Comparison of ENCODE assay signal across 21 cellular contexts in the genomic region with DNA sequence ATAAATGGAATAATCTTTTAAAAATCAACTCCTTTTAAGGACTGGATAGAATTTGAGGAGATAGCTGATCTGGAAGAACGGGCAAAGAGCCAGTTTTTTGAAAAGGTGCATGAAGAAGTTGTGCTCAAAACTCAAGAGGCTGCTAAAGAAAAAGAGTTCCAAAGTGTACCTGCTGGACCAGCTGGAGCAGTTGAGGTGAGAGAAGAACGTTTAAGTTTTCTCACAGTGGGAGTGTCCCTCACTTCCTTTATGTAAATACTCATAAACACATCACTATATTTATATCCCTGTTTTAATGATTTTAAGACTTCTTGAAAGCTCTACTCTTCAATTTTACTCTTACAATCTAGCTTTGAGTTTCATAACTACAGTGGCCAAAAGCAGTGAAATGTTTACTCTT. TPM values are rescaled to one million over a fixed set of nuclear protein-coding genes. Genes with fewer than 3 reads are reported as not detected.
DNase-seq lines count a peak whose midpoint lies in the region; ATAC-seq and TF ChIP-seq lines count a peak whose summit lies in the region.
"Had no signal": no experiment of that assay in that cellular context is flagged by ENCODE, and none has a peak within 500 bp of the region (broad histone marks: within the 10 kb centered on the region; RNA-seq: fewer than 3 reads in every experiment).

No MANE protein-coding gene starts in this region.

- WGBS in mesenchymal stem cell, result 100% methylated on average over 1 of the region's 2 CpGs

- H3K18ac ChIP-seq in mesenchymal stem cell (ENCODE audit: low read depth in 1 of 2, low read length in 2 of 2), result no peak overlapping the region

- no peak overlapping the region for H2AFZ ChIP-seq in mesenchymal stem cell (ENCODE audit: low read depth, low read length)
- H2AFZ ChIP-seq: parathyroid adenoma had no signal

- peaks cover 40% of the 10 kb centered on the region for H3K4me1 Mint-ChIP-seq in activated naive CD4-positive, alpha-beta T cell treated with anti-CD3 and anti-CD28 coated beads, Interleukin-2, amount 50 U/mL, for 24 hours
- H3K4me1 Mint-ChIP-seq in activated naive CD8-positive, alpha-beta T cell (ENCODE audit: low read depth), result peaks cover 27% of the 10 kb centered on the region

- no peak overlapping the region for H3K27ac ChIP-seq in mesenchymal stem cell (ENCODE audit: low read length, poor library complexity, severe bottlenecking)
- H3K27ac ChIP-seq: parathyroid adenoma, right lobe of liver, SJCRH30, suprapubic skin had no signal

- no peak overlapping the region for H3K4me3 Mint-ChIP-seq in activated naive CD4-positive, alpha-beta T cell treated with anti-CD3 and anti-CD28 coated beads, Interleukin-2, amount 50 U/mL, for 24 hours
- H3K4me3 Mint-ChIP-seq in activated naive CD8-positive, alpha-beta T cell, result no peak overlapping the region

- no peaks in the 10 kb centered on the region for H3K4me1 ChIP-seq in mesenchymal stem cell (ENCODE audit: control insufficient read depth, insufficient read depth, low read depth, low read length)
- H3K4me1 ChIP-seq: parathyroid adenoma, right lobe of liver, SJCRH30, suprapubic skin had no signal

- H3K9me3 Mint-ChIP-seq in activated naive CD4-positive, alpha-beta T cell treated with anti-CD3 and anti-CD28 coated beads, Interleukin-2, amount 50 U/mL, for 24 hours, result no peaks in the 10 kb centered on the region
- no peaks in the 10 kb centered on the region for H3K9me3 Mint-ChIP-seq in activated naive CD8-positive, alpha-beta T cell (ENCODE audit: low read depth)

- peak overlapping the region; percentile 13 for H3K9ac ChIP-seq in mesenchymal stem cell (ENCODE audit: low read length)
- H3K9ac ChIP-seq: parathyroid adenoma had no signal

- no peaks in the 10 kb centered on the region for H3K27me3 ChIP-seq in mesenchymal stem cell (ENCODE audit: control insufficient read depth in 1 of 2, insufficient read depth in 1 of 2, low read length in 2 of 2)
- H3K27me3 ChIP-seq: right lobe of liver, SJCRH30, suprapubic skin had no signal

- H3K36me3 ChIP-seq in mesenchymal stem cell (ENCODE audit: control insufficient read depth in 1 of 2, insufficient read depth in 2 of 2, low read depth in 1 of 2, low read length in 2 of 2), result peaks cover 21 to 95% of the 10 kb centered on the region in 2 experiments

- DNase-seq in activated naive CD4-positive, alpha-beta T cell (lab: John Stamatoyannopoulos, UW), result no peak
- DNase-seq in mesenchymal stem cell, result no peak
- DNase-seq: activated CD4-positive, CD25-positive, alpha-beta regulatory T cell; activated effector memory CD4-positive, alpha-beta T cell treated with anti-CD3 and anti-CD28 coated beads, Interleukin-2, amount 50 U/mL, for 16 hours; aorta; DMS53; effector CD4-positive, alpha-beta T cell; KBM-7; mammary epithelial cell; NCI-H1694 treated with DMSO at 0.1 percent for 48 hours; NCI-H2227 treated with DMSO at 0.1 percent for 48 hours; NCI-H748 treated with DMSO at 0.1 percent for 48 hours; right lobe of liver; SJCRH30 had no signal

- no peak overlapping the region for H3K4me3 ChIP-seq in mesenchymal stem cell (ENCODE audit: insufficient read depth in 1 of 2, low read depth in 1 of 2, low read length in 2 of 2)
- H3K4me3 ChIP-seq: right lobe of liver, SJCRH30, suprapubic skin had no signal

- no peak overlapping the region for H3K14ac ChIP-seq in mesenchymal stem cell (ENCODE audit: low read length in 2 of 2)

- H3K9me3 ChIP-seq in mesenchymal stem cell (ENCODE audit: control insufficient read depth, low read length), result no peaks in the 10 kb centered on the region
- H3K9me3 ChIP-seq: right lobe of liver, SJCRH30, suprapubic skin had no signal

- H3K27ac Mint-ChIP-seq in activated naive CD4-positive, alpha-beta T cell treated with anti-CD3 and anti-CD28 coated beads, Interleukin-2, amount 50 U/mL, for 24 hours, result peak overlapping the region; percentile 8
- peak overlapping the region; percentile 61 for H3K27ac Mint-ChIP-seq in activated naive CD8-positive, alpha-beta T cell

- ATAC-seq in HG02678 (IDR thresholded peaks at IDR 0.05; ENCODE audit: unreplicated experiment) (no peak), GM18505 (IDR thresholded peaks at IDR 0.05; ENCODE audit: unreplicated experiment) (no peak), HG02938 (IDR thresholded peaks at IDR 0.05; ENCODE audit: unreplicated experiment) (no peak)
- ATAC-seq: right lobe of liver had no signal

- no peak overlapping the region for H2BK12ac ChIP-seq in mesenchymal stem cell (ENCODE audit: low read length in 2 of 2)

- H2AK5ac ChIP-seq in mesenchymal stem cell (ENCODE audit: low read length, severe bottlenecking), result no peak overlapping the region

- H3K79me1 ChIP-seq in mesenchymal stem cell (replicated peaks; ENCODE audit: low read length, poor library complexity, severe bottlenecking), result peaks cover 4% of the 10 kb centered on the region

- H4K8ac ChIP-seq in mesenchymal stem cell (ENCODE audit: low read length), result no peak overlapping the region

- peak overlapping the region; percentile 31 for H2BK5ac ChIP-seq in mesenchymal stem cell (ENCODE audit: low read depth, low read length, poor library complexity, severe bottlenecking)

- no peak overlapping the region for H4K91ac ChIP-seq in mesenchymal stem cell (ENCODE audit: low read length)

- no peak overlapping the region for H3K4ac ChIP-seq in mesenchymal stem cell (ENCODE audit: low read depth in 1 of 2, low read length in 2 of 2)

- TF ChIP-seq POLR2A in GM18505 (IDR thresholded peaks at IDR 0.05; ENCODE audit: borderline replicate concordance, extremely low read depth, insufficient read depth, insufficient read length), result no peak

- H3K27me3 Mint-ChIP-seq in activated naive CD4-positive, alpha-beta T cell treated with anti-CD3 and anti-CD28 coated beads, Interleukin-2, amount 50 U/mL, for 24 hours, result no peaks in the 10 kb centered on the region
- no peaks in the 10 kb centered on the region for H3K27me3 Mint-ChIP-seq in activated naive CD8-positive, alpha-beta T cell

- H2BK15ac ChIP-seq in mesenchymal stem cell (ENCODE audit: low read depth, poor library complexity, severe bottlenecking), result no peak overlapping the region

- peaks cover 25% of the 10 kb centered on the region for H3K36me3 Mint-ChIP-seq in activated naive CD4-positive, alpha-beta T cell treated with anti-CD3 and anti-CD28 coated beads, Interleukin-2, amount 50 U/mL, for 24 hours
- peaks cover 7% of the 10 kb centered on the region for H3K36me3 Mint-ChIP-seq in activated naive CD8-positive, alpha-beta T cell

- H2BK120ac ChIP-seq in mesenchymal stem cell (ENCODE audit: low read depth, low read length), result no peak overlapping the region

- no peak overlapping the region for H3K4me2 ChIP-seq in mesenchymal stem cell (ENCODE audit: low read length, poor library complexity, severe bottlenecking)

- H3K23ac ChIP-seq in mesenchymal stem cell (ENCODE audit: low read length in 2 of 2), result no peak overlapping the region

RNA-seq across cellular contexts. Expression of a gene that starts 11.7 kb away (rescaled TPM):
- polyA plus RNA-seq in mesenchymal stem cell (2013, experiment 1 of 2), result 10.6 TPM
- 11.0 TPM for polyA plus RNA-seq in mesenchymal stem cell (2013, experiment 2 of 2)

RNA-seq across cellular contexts. Expression of a gene that starts 24.9 kb away (rescaled TPM):
- 21.1 TPM for polyA plus RNA-seq in mesenchymal stem cell (2013, experiment 1 of 2)
- polyA plus RNA-seq in mesenchymal stem cell (2013, experiment 2 of 2), result 20.0 TPM
